8 cellular contexts compared by ENCODE assay signal in genomic region chr5:55936100-55936693, GRCh38. TPM values are rescaled to one million over a fixed set of nuclear protein-coding genes. Genes with fewer than 3 reads are reported as not detected.
DNase-seq lines count a peak whose midpoint lies in the region; ATAC-seq and TF ChIP-seq lines count a peak whose summit lies in the region.

No MANE protein-coding gene starts in this region.

- H3K9me2 ChIP-seq in MM.1S (replicated peaks; ENCODE audit: insufficient read depth, low read length): no peaks in the 10 kb centered on the region

- peaks cover 5% of the 10 kb centered on the region for H3K4me1 Mint-ChIP-seq in type B pancreatic cell (ENCODE audit: unreplicated experiment)

- CTCF ChIA-PET in AG04450 (lab: Charles Lee): interaction anchor here (0.6 to 6.4 kb wide), 67 partner anchors 9 to 1766 kb away, joined by 3 to 80 read pairs (median 5); no protein-coding TSS in a partner anchor

- no peak overlapping the region for H3K4me3 ChIP-seq in AG04450 (ENCODE audit: low read depth, low read length)
- H3K4me3 ChIP-seq in MM.1S (ENCODE audit: low read length): no peak overlapping the region
- H3K4me3 ChIP-seq in trophoblast cell (ENCODE audit: low read depth, low read length): no peak overlapping the region

- H2AK5ac ChIP-seq in trophoblast cell (ENCODE audit: low read length): no peak overlapping the region

- no peaks in the 10 kb centered on the region for H3K36me3 Mint-ChIP-seq in type B pancreatic cell

- H2BK12ac ChIP-seq in trophoblast cell (ENCODE audit: low read length): no peak overlapping the region

- H3K36me3 ChIP-seq in MM.1S (replicated peaks; ENCODE audit: insufficient read depth, low read length): peaks cover 8% of the 10 kb centered on the region; the same call in 1 of the 2 replicates
- H3K36me3 ChIP-seq in trophoblast cell (ENCODE audit: control insufficient read depth in 1 of 2, insufficient read depth in 2 of 2, low read length in 2 of 2): peaks cover 2 to 3% of the 10 kb centered on the region in 2 experiments

- H3K79me2 ChIP-seq in MM.1S (ENCODE audit: low read length) (peaks cover 14% of the 10 kb centered on the region), trophoblast cell (ENCODE audit: control insufficient read depth, insufficient read depth, low read length, poor library complexity) (no peaks in the 10 kb centered on the region)

- no peaks in the 10 kb centered on the region for H3K27me3 Mint-ChIP-seq in type B pancreatic cell

- no CpG with 5 or more reads among the region's 3 CpGs for WGBS in trophoblast cell (ENCODE audit: extremely low coverage, insufficient coverage, insufficient read length)

- H3K27ac ChIP-seq in AG04450 (ENCODE audit: low read depth, low read length) (no peak overlapping the region), MM.1S (ENCODE audit: low read length) (no peak overlapping the region), trophoblast cell (ENCODE audit: low read depth, low read length) (no peak overlapping the region)

- TF ChIP-seq CTCF in AG04450 (IDR thresholded peaks at IDR 0.05; ENCODE audit: low read depth, low read length): peak; percentile 96
- TF ChIP-seq CTCF in MM.1S (IDR thresholded peaks at IDR 0.05; ENCODE audit: low read length): peak; percentile 91
- peak; percentile 95 for TF ChIP-seq CTCF in type B pancreatic cell (conservative IDR thresholded peaks at IDR 0.05)

- H3K27ac Mint-ChIP-seq in type B pancreatic cell: no peak overlapping the region

- peaks cover 2% of the 10 kb centered on the region for H3K79me1 ChIP-seq in trophoblast cell (ENCODE audit: low read length)

- H3K9ac ChIP-seq in MM.1S (ENCODE audit: low read length) (no peak overlapping the region), trophoblast cell (ENCODE audit: low read length) (no peak overlapping the region)

- H3K4me3 Mint-ChIP-seq in type B pancreatic cell: no peak overlapping the region

- H2BK5ac ChIP-seq in trophoblast cell (ENCODE audit: low read depth, low read length, poor library complexity): no peak overlapping the region

- H4K12ac ChIP-seq in trophoblast cell (ENCODE audit: low read depth, low read length): no peak overlapping the region

- H3K4me1 ChIP-seq in MM.1S (ENCODE audit: low read length) (0 out of 2 replicates have a peak, but pooled peaks cover 3% of the 10 kb centered on the region), trophoblast cell (ENCODE audit: control insufficient read depth in 1 of 2, insufficient read depth in 2 of 2, low read length in 2 of 2) (no peaks in the 10 kb centered on the region)

- no peaks in the 10 kb centered on the region for H3K9me3 Mint-ChIP-seq in type B pancreatic cell

- H4K20me1 ChIP-seq in MM.1S (ENCODE audit: insufficient read depth, low read length): peaks cover 6% of the 10 kb centered on the region

- POLR2A ChIA-PET in AG04450 (lab: Yijun Ruan, JAX): no interaction called here

- no peak overlapping the region for H4K91ac ChIP-seq in trophoblast cell (ENCODE audit: low read depth, low read length)

- H3K18ac ChIP-seq in trophoblast cell (ENCODE audit: low read length): no peak overlapping the region

- no peak overlapping the region for H3K14ac ChIP-seq in trophoblast cell (ENCODE audit: low read length)

- H3K4ac ChIP-seq in trophoblast cell (ENCODE audit: low read depth, low read length): no peak overlapping the region

- no peaks in the 10 kb centered on the region; the same call in 1 of the 2 replicates for H3K9me3 ChIP-seq in AG04450 (ENCODE audit: control insufficient read depth, insufficient read depth, low read length)
- H3K9me3 ChIP-seq in MM.1S (replicated peaks; ENCODE audit: insufficient read depth, low read length): no peaks in the 10 kb centered on the region
- H3K9me3 ChIP-seq in trophoblast cell (ENCODE audit: insufficient read depth, low read depth, low read length): no peaks in the 10 kb centered on the region

- no peak overlapping the region for H2AFZ ChIP-seq in MM.1S (ENCODE audit: low read length)
- H2AFZ ChIP-seq in trophoblast cell (ENCODE audit: insufficient read depth, low read length, poor library complexity): no peak overlapping the region

- ATAC-seq in GM19025 (IDR thresholded peaks at IDR 0.05; ENCODE audit: low read depth, unreplicated experiment): peak; percentile 67

- H4K8ac ChIP-seq in trophoblast cell (ENCODE audit: low read depth, low read length): no peak overlapping the region

- peak; percentile 82 for DNase-seq in AG04450 (ENCODE audit: low read depth, low spot score)
- peak; percentile 76 for DNase-seq in MM.1S
- DNase-seq in SK-N-DZ (ENCODE audit: low spot score): peak; percentile 74
- DNase-seq in activated naive CD4-positive, alpha-beta T cell (lab: John Stamatoyannopoulos, UW): peak; percentile 40 to 67 (median 56)
- DNase-seq in germinal center (ENCODE audit: low spot score): peak; percentile 56
- peak; percentile 84 to 86 for DNase-seq in trophoblast cell
- no peak for DNase-seq in type B pancreatic cell (ENCODE audit: extremely low spot score, unreplicated experiment)

- H3F3A ChIP-seq in MM.1S (ENCODE audit: insufficient read depth, low read length): peaks cover 57% of the 10 kb centered on the region

- H3K4me2 ChIP-seq in MM.1S (ENCODE audit: low read depth, low read length): no peak overlapping the region
- H3K4me2 ChIP-seq in trophoblast cell (ENCODE audit: low read length): no peak overlapping the region

- H2BK120ac ChIP-seq in trophoblast cell (ENCODE audit: insufficient read depth, low read length, poor library complexity): no peak overlapping the region

- no peak overlapping the region for H3K23ac ChIP-seq in trophoblast cell (ENCODE audit: low read length)

- H3K27me3 ChIP-seq in AG04450 (ENCODE audit: control insufficient read depth, insufficient read depth, low read length) (no peaks in the 10 kb centered on the region), MM.1S (replicated peaks; ENCODE audit: insufficient read depth, low read length) (no peaks in the 10 kb centered on the region), trophoblast cell (ENCODE audit: insufficient read depth, low read length) (no peaks in the 10 kb centered on the region)

RNA-seq across cellular contexts. Expression of gene IL6ST, which starts 58.6 kb away (rescaled TPM):
- polyA plus RNA-seq in AG04450 (2011; rRNA removed): 289 and 448 TPM in 2 replicates
- 318 and 685 TPM in 2 replicates for polyA minus RNA-seq in AG04450 (2011; rRNA and poly(A)+ RNA removed)
- polyA plus RNA-seq in SK-N-DZ (2014; cell fraction: cytosol; rRNA removed): 12.0 and 13.2 TPM in 2 replicates
- polyA plus RNA-seq in SK-N-DZ (2014; cell fraction: nucleus; rRNA removed): 8.9 and 11.2 TPM in 2 replicates
- polyA plus RNA-seq in trophoblast cell (2013): 63.8 and 67.6 TPM in 2 replicates
- 61.6 and 74.7 TPM in 2 replicates for total RNA-seq in type B pancreatic cell (ENCODE audit: low replicate concordance)
